Comparison of ENCODE assay signal across 8 cellular contexts in the genomic region with DNA sequence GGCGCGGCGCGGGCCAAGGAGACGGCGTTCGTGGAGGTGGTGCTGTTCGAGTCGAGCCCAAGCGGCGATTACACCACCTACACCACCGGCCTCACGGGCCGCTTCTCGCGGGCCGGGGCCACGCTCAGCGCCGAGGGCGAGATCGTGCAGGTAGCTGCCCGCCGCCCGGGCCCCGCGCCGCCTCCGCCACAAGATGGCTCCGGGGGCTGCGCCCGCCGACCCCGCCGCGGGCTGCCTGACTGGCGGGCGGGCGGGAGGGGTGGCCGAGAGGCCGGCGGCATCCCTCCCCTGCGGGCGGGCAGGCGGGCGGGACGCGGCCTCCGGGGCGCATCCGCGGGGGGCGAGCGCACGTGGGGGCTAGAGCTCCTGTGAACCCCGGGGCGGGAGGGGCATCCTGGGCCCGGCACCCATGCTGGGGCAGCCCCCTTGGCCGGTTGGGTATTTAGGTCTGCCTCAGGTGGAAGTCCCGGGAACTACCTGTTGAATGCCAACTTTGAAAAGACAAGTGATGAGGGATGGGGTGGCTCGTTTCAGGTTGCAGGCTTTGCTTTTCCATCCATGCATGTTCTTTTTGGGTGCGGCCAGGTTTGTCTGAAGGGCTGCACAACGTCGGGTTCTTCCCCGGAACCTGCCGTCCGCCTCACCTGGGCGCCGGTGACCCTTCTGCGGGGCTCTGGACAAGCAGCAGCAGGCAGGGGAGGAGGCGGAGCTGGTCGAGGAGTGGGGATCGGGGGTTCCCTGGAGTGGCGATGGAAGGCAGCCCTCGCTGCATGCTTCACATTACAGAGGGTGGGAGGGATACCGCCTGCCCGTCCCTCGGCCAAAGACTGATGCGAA. TPM values are rescaled to one million over a fixed set of nuclear protein-coding genes. Genes with fewer than 3 reads are reported as not detected.
DNase-seq lines count a peak whose midpoint lies in the region; ATAC-seq and TF ChIP-seq lines count a peak whose summit lies in the region.

No MANE protein-coding gene starts in this region.

- no peak for ATAC-seq in heart left ventricle
- ATAC-seq in psoas muscle = no peak

- TF ChIP-seq CTCF in PC-9 (conservative IDR thresholded peaks at IDR 0.05) (peak; percentile 37; the same call in 1 of the 2 replicates), heart left ventricle (IDR thresholded peaks at IDR 0.05) (peak in 1 of 12 donors; percentile 7), psoas muscle (IDR thresholded peaks at IDR 0.05) (no peak)

- peak overlapping the region; percentile 68 for H3K4me3 Mint-ChIP-seq in activated naive CD4-positive, alpha-beta T cell treated with anti-CD3 and anti-CD28 coated beads for 36 hours

- H3K9me2 ChIP-seq in PC-9 (ENCODE audit: insufficient read depth) = no peaks in the 10 kb centered on the region

- POLR2A ChIA-PET in PC-9 (lab: Charles Lee; ENCODE audit: unreplicated experiment) = interaction anchor here (0.6 kb wide), 1 partner anchor 145 kb away, joined by 3 read pairs; no protein-coding TSS in a partner anchor

- no peak overlapping the region for H3K27ac Mint-ChIP-seq in activated naive CD4-positive, alpha-beta T cell treated with anti-CD3 and anti-CD28 coated beads for 36 hours

- H3K27ac ChIP-seq in PC-9 (no peak overlapping the region), heart left ventricle (peak overlapping the region in 4 of 12 donors; percentile 34 to 74 (median 56)), psoas muscle (peak overlapping the region; percentile 83)

- H3K4me1 Mint-ChIP-seq in activated naive CD4-positive, alpha-beta T cell treated with anti-CD3 and anti-CD28 coated beads for 36 hours (ENCODE audit: low read depth) = peaks cover 19% of the 10 kb centered on the region

- H3K4me1 ChIP-seq in PC-9 (replicated peaks; ENCODE audit: insufficient read depth) (peaks cover 28% of the 10 kb centered on the region), heart left ventricle (peaks cover 5 to 23% (median 17%) of the 10 kb centered on the region in 12 donors), psoas muscle (peaks cover 29% of the 10 kb centered on the region)

- no peaks in the 10 kb centered on the region for H3K9me3 ChIP-seq in PC-9 (ENCODE audit: insufficient read depth, low read depth)
- H3K9me3 ChIP-seq in heart left ventricle = no peaks in the 10 kb centered on the region
- H3K9me3 ChIP-seq in psoas muscle = no peaks in the 10 kb centered on the region

- DNase-seq in activated gamma-delta T cell treated with Interleukin-2 at 50 U/mL for 16 hours = peak; percentile 36
- no peak for DNase-seq in activated gamma-delta T cell (lab: John Stamatoyannopoulos, UW)
- DNase-seq in PC-9 = peak; percentile 19 to 50
- DNase-seq in activated naive CD4-positive, alpha-beta T cell treated with anti-CD3 and anti-CD28 coated beads for 36 hours = peak; percentile 60
- peak; percentile 25 to 66 (median 33) for DNase-seq in heart left ventricle
- DNase-seq in psoas muscle = peak; percentile 43 to 74
- no peak for DNase-seq in SHP77 treated with DMSO at 0.1 percent for 48 hours (lab: John Stamatoyannopoulos, UW)
- no peak for DNase-seq in DMS79 treated with DMSO at 0.1 percent for 48 hours (lab: John Stamatoyannopoulos, UW)

- 5 to 24% (median 10%) methylated on average over 24 to 79 of the region's 79 CpGs for WGBS in heart left ventricle, 4 donors
- WGBS in psoas muscle, 3 donors = 4 to 9% (median 5%) methylated on average over 44 to 79 of the region's 79 CpGs

- peaks cover 21% of the 10 kb centered on the region for H4K20me1 ChIP-seq in PC-9 (ENCODE audit: insufficient read depth)

- TF ChIP-seq POLR2A in heart left ventricle (IDR thresholded peaks at IDR 0.05) = no peak

- CTCF ChIA-PET in PC-9 (lab: Charles Lee) = interaction anchor here (0.5 kb wide), 1 partner anchor 403 kb away, joined by 7 read pairs; no protein-coding TSS in a partner anchor
- CTCF ChIA-PET in activated naive CD4-positive, alpha-beta T cell treated with anti-CD3 and anti-CD28 coated beads for 36 hours (lab: Charles Lee) = interaction anchor here (2.4 kb wide), 1 partner anchor 156 kb away, joined by 7 read pairs; no protein-coding TSS in a partner anchor

- H3K27me3 Mint-ChIP-seq in activated naive CD4-positive, alpha-beta T cell treated with anti-CD3 and anti-CD28 coated beads for 36 hours (ENCODE audit: low read depth) = peaks cover 21% of the 10 kb centered on the region

- H3K9me3 Mint-ChIP-seq in activated naive CD4-positive, alpha-beta T cell treated with anti-CD3 and anti-CD28 coated beads for 36 hours = no peaks in the 10 kb centered on the region

- 0 out of 2 replicates have a peak, but pooled peaks cover 4% of the 10 kb centered on the region for H3F3A ChIP-seq in PC-9 (ENCODE audit: insufficient read depth, low read depth)

- BruUV-seq in PC-9 (replicated peaks; lab: Mats Ljungman, UMichigan) = no TSS peak

- peaks cover 50% of the 10 kb centered on the region for H3K79me2 ChIP-seq in PC-9 (ENCODE audit: low read depth)

- H3K27me3 ChIP-seq in PC-9 (ENCODE audit: insufficient read depth, low read depth) (no peaks in the 10 kb centered on the region), heart left ventricle (peaks cover 0 to 9% (median 0%) of the 10 kb centered on the region in 9 donors), psoas muscle (ENCODE audit: insufficient read depth in 3 of 3, low read length in 2 of 3) (no peaks in the 10 kb centered on the region)

- intact Hi-C loops in PC-9 (cut with micrococcal nuclease; ENCODE audit: unreplicated experiment) = loop anchor here (1.0 kb wide), 1 partner anchor 147 kb away; no protein-coding TSS in a partner anchor
- intact Hi-C loops in activated naive CD4-positive, alpha-beta T cell treated with anti-CD3 and anti-CD28 coated beads for 36 hours (cut with micrococcal nuclease) = loop anchor here (1.0 to 5.0 kb wide), 6 partner anchors 25 to 385 kb away; a partner anchor contains a TSS
- intact Hi-C loops in heart left ventricle (cut with DNase I) = loop anchor here in 4 of 10 donors (10.0 kb wide), 2 partner anchors 151 to 271 kb away; no protein-coding TSS in a partner anchor
- intact Hi-C loops in psoas muscle (cut with DNase I) = loop anchor here (1.0 to 10.0 kb wide), 3 partner anchors 34 to 151 kb away; no protein-coding TSS in a partner anchor

- peak overlapping the region; percentile 71 for H3K4me3 ChIP-seq in PC-9
- H3K4me3 ChIP-seq in heart left ventricle = peak overlapping the region; percentile 32 to 88 (median 65)
- peak overlapping the region; percentile 76 for H3K4me3 ChIP-seq in psoas muscle

- H3K36me3 ChIP-seq in PC-9 (ENCODE audit: low read depth) = no peaks in the 10 kb centered on the region
- H3K36me3 ChIP-seq in heart left ventricle = no peaks in the 10 kb centered on the region
- H3K36me3 ChIP-seq in psoas muscle (ENCODE audit: insufficient read depth in 1 of 2, low read depth in 1 of 2) = no peaks in the 10 kb centered on the region

- H2AFZ ChIP-seq in PC-9 = peak overlapping the region; percentile 75

- peak overlapping the region; percentile 99 for H3K4me2 ChIP-seq in PC-9

- no peaks in the 10 kb centered on the region for H3K36me3 Mint-ChIP-seq in activated naive CD4-positive, alpha-beta T cell treated with anti-CD3 and anti-CD28 coated beads for 36 hours (ENCODE audit: low read depth)

RNA-seq across cellular contexts. Expression of a gene that starts 0.8 kb away (rescaled TPM):
- total RNA-seq in PC-9 (2021) = 5.2 TPM in 2 replicates
- total RNA-seq in activated naive CD4-positive, alpha-beta T cell treated with anti-CD3 and anti-CD28 coated beads for 36 hours = 1 to 10 TPM; 1.6 to 2.2 TPM
- 1 to 10 TPM; 5.3 to 9.2 (median 7.3) TPM for total RNA-seq in heart left ventricle
- 1 to 10 TPM; 1.8 to 6.2 TPM for polyA plus RNA-seq in heart left ventricle
- 1 to 10 TPM; 4.9 to 8.5 (median 7.4) TPM for total RNA-seq in psoas muscle
- 1 to 10 TPM; 2.2 to 4.8 (median 2.4) TPM for polyA plus RNA-seq in psoas muscle

Comparison
In these comparisons a context has a peak if more than half of its experiments do, and no peak if none do; other contexts are left out.
1. DNase-seq: peak in activated gamma-delta T cell treated with Interleukin-2 at 50 U/mL for 16 hours (single experiment), PC-9 (2 of 2), activated naive CD4-positive, alpha-beta T cell treated with anti-CD3 and anti-CD28 coated beads for 36 hours (single experiment), heart left ventricle (5 of 5) and psoas muscle (2 of 2); none in activated gamma-delta T cell (single experiment), SHP77 treated with DMSO at 0.1 percent for 48 hours (single experiment) and DMS79 treated with DMSO at 0.1 percent for 48 hours (single experiment).
2. Peak in every context shown above with its lines, with median percentiles within 50 percentile points of each other: H3K4me3 ChIP-seq.